8 cellular contexts compared by ENCODE assay signal in genomic region chr6:31559958-31560696, GRCh38. TPM values are rescaled to one million over a fixed set of nuclear protein-coding genes. Genes with fewer than 3 reads are reported as not detected.
A peak's percentile ranks its signal among the peaks of the same experiment; 100 is the strongest.
DNase-seq lines count a peak whose midpoint lies in the region; ATAC-seq and TF ChIP-seq lines count a peak whose summit lies in the region.

No MANE protein-coding gene starts in this region.

- peak overlapping the region; percentile 11 for H3K4me2 ChIP-seq in fibroblast of lung (ENCODE audit: extremely low read depth, insufficient read depth, low read length)

- H3K4me3 Mint-ChIP-seq in activated CD4-positive, alpha-beta T cell treated with anti-CD3 and anti-CD28 coated beads, Interleukin-2, amount 10 ng/mL, durations not matched to agents 24 days and 14 days, result peak overlapping the region; percentile 78

- peaks cover 55% of the 10 kb centered on the region for H3K36me3 Mint-ChIP-seq in activated CD4-positive, alpha-beta T cell treated with anti-CD3 and anti-CD28 coated beads, Interleukin-2, amount 10 ng/mL, durations not matched to agents 24 days and 14 days (ENCODE audit: low read depth)

- H3K27ac Mint-ChIP-seq in activated CD4-positive, alpha-beta T cell treated with anti-CD3 and anti-CD28 coated beads, Interleukin-2, amount 10 ng/mL, durations not matched to agents 24 days and 14 days, result peak overlapping the region; percentile 86

- H3K9ac ChIP-seq in HUES48 (ENCODE audit: low read depth, low read length) (0 out of 2 replicates have a peak overlapping the region, but pooled peaks have one; percentile 23), fibroblast of lung (ENCODE audit: insufficient read depth, low read length) (no peak overlapping the region)

- H3K27ac ChIP-seq in HUES48 (ENCODE audit: low read depth, low read length) (peak overlapping the region; percentile 47), fibroblast of lung (ENCODE audit: insufficient read depth, low read length) (no peak overlapping the region), neutrophil (peak overlapping the region; percentile 98)

- no peak overlapping the region for H2AFZ ChIP-seq in fibroblast of lung (ENCODE audit: low read length)

- peaks cover 19% of the 10 kb centered on the region for H3K27me3 Mint-ChIP-seq in activated CD4-positive, alpha-beta T cell treated with anti-CD3 and anti-CD28 coated beads, Interleukin-2, amount 10 ng/mL, durations not matched to agents 24 days and 14 days

- H3K9me3 ChIP-seq in HUES48 (ENCODE audit: control insufficient read depth, insufficient read depth, low read length), result no peaks in the 10 kb centered on the region
- no peaks in the 10 kb centered on the region for H3K9me3 ChIP-seq in fibroblast of lung (ENCODE audit: control insufficient read depth, insufficient read depth, low read depth, low read length)
- H3K9me3 ChIP-seq in neutrophil, result no peaks in the 10 kb centered on the region

- peaks cover 4% of the 10 kb centered on the region for H3K9me3 Mint-ChIP-seq in activated CD4-positive, alpha-beta T cell treated with anti-CD3 and anti-CD28 coated beads, Interleukin-2, amount 10 ng/mL, durations not matched to agents 24 days and 14 days

- no peak overlapping the region for H3K4me3 ChIP-seq in HUES48 (ENCODE audit: low read depth, low read length)
- H3K4me3 ChIP-seq in fibroblast of lung (replicated peaks in 1 of 4; ENCODE audit: control extremely low read depth in 1 of 4, insufficient read depth in 1 of 4, low read depth in 3 of 4, low read length in 4 of 4), result no peak overlapping the region
- H3K4me3 ChIP-seq in neutrophil (ENCODE audit: low read depth in 1 of 2, low read length in 1 of 2), result peak overlapping the region; percentile 62 to 68

- peaks cover 30% of the 10 kb centered on the region for H3K36me3 ChIP-seq in HUES48 (ENCODE audit: control insufficient read depth, insufficient read depth, low read length)
- peaks cover 6% of the 10 kb centered on the region for H3K36me3 ChIP-seq in fibroblast of lung (ENCODE audit: control insufficient read depth, insufficient read depth, low read length)
- no peaks in the 10 kb centered on the region for H3K36me3 ChIP-seq in neutrophil

- intact Hi-C loops in activated CD4-positive, alpha-beta T cell treated with anti-CD3 and anti-CD28 coated beads, Interleukin-2, amount 10 ng/mL, durations not matched to agents 24 days and 14 days (cut with micrococcal nuclease), result loop anchor here (1.0 to 2.0 kb wide), 3 partner anchors 8 to 15 kb away; partner anchors contain the start of genes NFKBIL1 and TNF

- no peak for TF ChIP-seq CTCF in fibroblast of lung (conservative IDR thresholded peaks at IDR 0.05 in 1 of 2, IDR thresholded peaks at IDR 0.05 in 1 of 2; ENCODE audit: low read depth in 1 of 2, low read length in 2 of 2)
- TF ChIP-seq CTCF in neutrophil (IDR thresholded peaks at IDR 0.05), result peak; percentile 46

- H3K4me1 ChIP-seq in HUES48 (ENCODE audit: control insufficient read depth, insufficient read depth, low read length) (no peaks in the 10 kb centered on the region), fibroblast of lung (ENCODE audit: control insufficient read depth, extremely low read depth, insufficient read depth, low read length) (peaks cover 11% of the 10 kb centered on the region), neutrophil (ENCODE audit: control insufficient read depth in 1 of 2, insufficient read depth in 1 of 2, low read depth in 1 of 2, low read length in 1 of 2) (peaks cover 67 to 68% of the 10 kb centered on the region in 2 experiments)

- no peaks in the 10 kb centered on the region for H4K20me1 ChIP-seq in fibroblast of lung (ENCODE audit: control insufficient read depth, extremely low read depth, insufficient read depth, low read length)

- DNase-seq in ELF-1 (ENCODE audit: low read depth, low spot score), result peak; percentile 67
- DNase-seq in activated CD4-positive, alpha-beta T cell treated with anti-CD3 and anti-CD28 coated beads, Interleukin-2, amount 10 ng/mL, durations not matched to agents 24 days and 14 days, result peak; percentile 85
- DNase-seq in fibroblast of lung (ENCODE audit: low read depth in 2 of 2), result peak; percentile 37 to 64
- no peak for DNase-seq in 8988T
- no peak for DNase-seq in NCI-H146 treated with DMSO at 0.1 percent for 48 hours (lab: John Stamatoyannopoulos, UW; ENCODE audit: unreplicated experiment)

- ATAC-seq in GM21423 (IDR thresholded peaks at IDR 0.05; ENCODE audit: unreplicated experiment), result peak; percentile 62

- peaks cover 60% of the 10 kb centered on the region for H3K4me1 Mint-ChIP-seq in activated CD4-positive, alpha-beta T cell treated with anti-CD3 and anti-CD28 coated beads, Interleukin-2, amount 10 ng/mL, durations not matched to agents 24 days and 14 days

- no peaks in the 10 kb centered on the region for H3K79me2 ChIP-seq in fibroblast of lung (ENCODE audit: control insufficient read depth, insufficient read depth, low read length)

- no peaks in the 10 kb centered on the region for H3K27me3 ChIP-seq in HUES48 (ENCODE audit: control insufficient read depth, insufficient read depth, low read length)
- H3K27me3 ChIP-seq in fibroblast of lung (ENCODE audit: control insufficient read depth, insufficient read depth, low read length), result no peaks in the 10 kb centered on the region
- no peaks in the 10 kb centered on the region for H3K27me3 ChIP-seq in neutrophil

RNA-seq across cellular contexts. Expression of gene LTA, which starts 12.0 kb away (rescaled TPM):
- 622 and 631 TPM in 2 replicates for total RNA-seq in activated CD4-positive, alpha-beta T cell treated with anti-CD3 and anti-CD28 coated beads, Interleukin-2, amount 10 ng/mL, durations not matched to agents 24 days and 14 days
- total RNA-seq in fibroblast of lung, result not detected in 2 replicates
- polyA plus RNA-seq in fibroblast of lung, result not detected in 2 replicates
- polyA plus RNA-seq in fibroblast of lung (2012), result not detected in 2 replicates
- polyA minus RNA-seq in fibroblast of lung (ENCODE audit: low replicate concordance), result not detected in 2 replicates

RNA-seq across cellular contexts. Expression of gene NFKBIL1, which starts 12.7 kb away (rescaled TPM):
- 14.8 and 16.2 TPM in 2 replicates for total RNA-seq in activated CD4-positive, alpha-beta T cell treated with anti-CD3 and anti-CD28 coated beads, Interleukin-2, amount 10 ng/mL, durations not matched to agents 24 days and 14 days
- total RNA-seq in fibroblast of lung, result 44.3 and 47.5 TPM in 2 replicates
- polyA plus RNA-seq in fibroblast of lung, result 3.7 and 5.1 TPM in 2 replicates
- 10.8 and 11.5 TPM in 2 replicates for polyA plus RNA-seq in fibroblast of lung (2012)
- 3.2 and 7.3 TPM in 2 replicates for polyA minus RNA-seq in fibroblast of lung (ENCODE audit: low replicate concordance)

RNA-seq across cellular contexts. Expression of gene ATP6V1G2, which starts 13.7 kb away (rescaled TPM):
- 0.89 and 0.92 TPM in 2 replicates for total RNA-seq in activated CD4-positive, alpha-beta T cell treated with anti-CD3 and anti-CD28 coated beads, Interleukin-2, amount 10 ng/mL, durations not matched to agents 24 days and 14 days
- 4.1 and 11.2 TPM in 2 replicates for total RNA-seq in fibroblast of lung
- polyA plus RNA-seq in fibroblast of lung, result 9.1 and 16.0 TPM in 2 replicates
- polyA plus RNA-seq in fibroblast of lung (2012), result 4.9 and 7.7 TPM in 2 replicates
- 0.52 and 5.2 TPM in 2 replicates for polyA minus RNA-seq in fibroblast of lung (ENCODE audit: low replicate concordance)

RNA-seq across cellular contexts. Expression of gene TNF, which starts 15.2 kb away (rescaled TPM):
- total RNA-seq in activated CD4-positive, alpha-beta T cell treated with anti-CD3 and anti-CD28 coated beads, Interleukin-2, amount 10 ng/mL, durations not matched to agents 24 days and 14 days, result 294 and 303 TPM in 2 replicates
- total RNA-seq in fibroblast of lung, result not detected in 2 replicates
- not detected in 2 replicates for polyA plus RNA-seq in fibroblast of lung
- polyA plus RNA-seq in fibroblast of lung (2012), result not detected in 2 replicates
- polyA minus RNA-seq in fibroblast of lung (ENCODE audit: low replicate concordance), result not detected in 2 replicates

RNA-seq across cellular contexts. Expression of gene DDX39B, which starts 18.3 kb away (rescaled TPM):
- total RNA-seq in activated CD4-positive, alpha-beta T cell treated with anti-CD3 and anti-CD28 coated beads, Interleukin-2, amount 10 ng/mL, durations not matched to agents 24 days and 14 days, result 696 and 720 TPM in 2 replicates
- 192 and 370 TPM in 2 replicates for total RNA-seq in fibroblast of lung
- polyA plus RNA-seq in fibroblast of lung, result 323 and 410 TPM in 2 replicates
- polyA plus RNA-seq in fibroblast of lung (2012), result 257 and 260 TPM in 2 replicates
- 667 and 956 TPM in 2 replicates for polyA minus RNA-seq in fibroblast of lung (ENCODE audit: low replicate concordance)

Comparison
In these comparisons a context has a peak if more than half of its experiments do, and no peak if none do; other contexts are left out.
1. DNase-seq: peak in ELF-1 (single experiment), activated CD4-positive, alpha-beta T cell treated with anti-CD3 and anti-CD28 coated beads, Interleukin-2, amount 10 ng/mL, durations not matched to agents 24 days and 14 days (single experiment) and fibroblast of lung (2 of 2); none in 8988T (single experiment) and NCI-H146 treated with DMSO at 0.1 percent for 48 hours (single experiment).
2. H3K4me3 ChIP-seq: peak in neutrophil (2 of 2); none in HUES48 (single experiment) and fibroblast of lung (0 of 4).
3. RNA of gene LTA, which starts 12.0 kb away (total RNA-seq): 622 to 631 TPM in activated CD4-positive, alpha-beta T cell treated with anti-CD3 and anti-CD28 coated beads, Interleukin-2, amount 10 ng/mL, durations not matched to agents 24 days and 14 days; not detected in fibroblast of lung; every median in the first group is over 100 times any median in the second.